ENCODE assay signal across 9 cellular contexts in genomic region chr1:211654838-211655787, GRCh38. TPM values are rescaled to one million over a fixed set of nuclear protein-coding genes. Genes with fewer than 3 reads are reported as not detected.
DNase-seq lines count a peak whose midpoint lies in the region; ATAC-seq lines count a peak whose summit lies in the region.
"Had no signal": no experiment of that assay in that cellular context is flagged by ENCODE, and none has a peak within 500 bp of the region (broad histone marks: within the 10 kb centered on the region; RNA-seq: fewer than 3 reads in every experiment).

No MANE protein-coding gene starts in this region.

- ATAC-seq in GM19438 (IDR thresholded peaks at IDR 0.05; ENCODE audit: low read depth, unreplicated experiment): peak; percentile 80
- peak; percentile 97 for ATAC-seq in memory B cell (ENCODE audit: low read depth)

- peak; percentile 84 for DNase-seq in CD1c-positive myeloid dendritic cell (ENCODE audit: extremely low spot score)
- DNase-seq in HK-2 (ENCODE audit: unreplicated experiment): peak; percentile 90
- DNase-seq in NCI-H82 (lab: John Stamatoyannopoulos, UW): peak; percentile 96
- DNase-seq in activated CD4-positive, alpha-beta memory T cell treated with anti-CD3 and anti-CD28 coated beads, Interleukin-2, amount 10 ng/mL, durations not matched to agents 7 days and 5 days: peak; percentile 83
- peak; percentile 89 for DNase-seq in ecto neural progenitor cell (ENCODE audit: low spot score)
- peak; percentile 79 to 81 for DNase-seq in memory B cell (ENCODE audit: low spot score in 2 of 2)
- DNase-seq in stimulated activated CD8-positive, alpha-beta memory T cell treated with anti-CD3 and anti-CD28 coated beads, Interleukin-15, amount 100 ng/mL, for 4 hours (ENCODE audit: low read depth in 2 of 2): peak; percentile 52 to 58

- H3K36me3 Mint-ChIP-seq in activated CD4-positive, alpha-beta memory T cell treated with anti-CD3 and anti-CD28 coated beads, Interleukin-2, amount 10 ng/mL, durations not matched to agents 7 days and 5 days (ENCODE audit: low read depth): no peaks in the 10 kb centered on the region
- no peaks in the 10 kb centered on the region for H3K36me3 Mint-ChIP-seq in memory B cell

- H3K9me3 Mint-ChIP-seq in activated CD4-positive, alpha-beta memory T cell treated with anti-CD3 and anti-CD28 coated beads, Interleukin-2, amount 10 ng/mL, durations not matched to agents 7 days and 5 days: no peaks in the 10 kb centered on the region
- H3K9me3 Mint-ChIP-seq in memory B cell: no peaks in the 10 kb centered on the region
- H3K9me3 Mint-ChIP-seq: IgD-negative memory B cell had no signal

- POLR2A ChIA-PET in activated CD4-positive, alpha-beta memory T cell treated with anti-CD3 and anti-CD28 coated beads, Interleukin-2, amount 10 ng/mL, durations not matched to agents 7 days and 5 days (lab: Charles Lee): interaction anchor here (2.0 kb wide), 1 partner anchor 76 kb away, joined by 5 read pairs; the partner anchor contains the start of gene SLC30A1

- H3K27ac Mint-ChIP-seq in activated CD4-positive, alpha-beta memory T cell treated with anti-CD3 and anti-CD28 coated beads, Interleukin-2, amount 10 ng/mL, durations not matched to agents 7 days and 5 days: no peak overlapping the region
- H3K27ac Mint-ChIP-seq in memory B cell: no peak overlapping the region
- H3K27ac Mint-ChIP-seq: IgD-negative memory B cell had no signal

- peaks cover 5% of the 10 kb centered on the region for H3K4me1 Mint-ChIP-seq in activated CD4-positive, alpha-beta memory T cell treated with anti-CD3 and anti-CD28 coated beads, Interleukin-2, amount 10 ng/mL, durations not matched to agents 7 days and 5 days
- peaks cover 4% of the 10 kb centered on the region for H3K4me1 Mint-ChIP-seq in memory B cell

- H3K4me3 Mint-ChIP-seq in activated CD4-positive, alpha-beta memory T cell treated with anti-CD3 and anti-CD28 coated beads, Interleukin-2, amount 10 ng/mL, durations not matched to agents 7 days and 5 days: no peak overlapping the region
- H3K4me3 Mint-ChIP-seq in memory B cell: no peak overlapping the region
- H3K4me3 Mint-ChIP-seq: IgD-negative memory B cell had no signal

- H3K27me3 Mint-ChIP-seq in activated CD4-positive, alpha-beta memory T cell treated with anti-CD3 and anti-CD28 coated beads, Interleukin-2, amount 10 ng/mL, durations not matched to agents 7 days and 5 days: no peaks in the 10 kb centered on the region
- peaks cover 2% of the 10 kb centered on the region for H3K27me3 Mint-ChIP-seq in memory B cell
- H3K27me3 Mint-ChIP-seq: IgD-negative memory B cell had no signal

- CTCF ChIA-PET in activated CD4-positive, alpha-beta memory T cell treated with anti-CD3 and anti-CD28 coated beads, Interleukin-2, amount 10 ng/mL, durations not matched to agents 7 days and 5 days (lab: Charles Lee): interaction anchor here (0.6 to 3.7 kb wide), 15 partner anchors 9 to 388 kb away, joined by 3 to 35 read pairs (median 4); partner anchors contain the start of gene SLC30A1

RNA-seq across cellular contexts. Expression of gene NEK2, which starts 20.3 kb away (rescaled TPM):
- total RNA-seq in activated CD4-positive, alpha-beta memory T cell treated with anti-CD3 and anti-CD28 coated beads, Interleukin-2, amount 10 ng/mL, durations not matched to agents 7 days and 5 days: 10 to 100 TPM; 46.1 to 47.5 TPM

Comparison
In these comparisons a context has a peak if more than half of its experiments do, and no peak if none do; other contexts are left out.
1. Peak in every context shown above with its lines: DNase-seq and ATAC-seq.